11 cellular contexts compared by ENCODE assay signal in genomic region chr13:57946361-57946760, GRCh38.
DNase-seq lines count a peak whose midpoint lies in the region; ATAC-seq and TF ChIP-seq lines count a peak whose summit lies in the region.
"Had no signal": no experiment of that assay in that cellular context is flagged by ENCODE, and none has a peak within 500 bp of the region (broad histone marks: within the 10 kb centered on the region; RNA-seq: fewer than 3 reads in every experiment).

No MANE protein-coding gene starts in this region.

- H2AFZ ChIP-seq in SU-DHL-6 (ENCODE audit: low read depth, low read length, severe bottlenecking), result peak overlapping the region; percentile 75

- H3K4me3 ChIP-seq in SU-DHL-6 (ENCODE audit: insufficient read depth, low read length, poor library complexity, severe bottlenecking) (peak overlapping the region; percentile 42), lower lobe of right lung (no peak overlapping the region), esophagus squamous epithelium (no peak overlapping the region)
- H3K4me3 ChIP-seq: dorsolateral prefrontal cortex had no signal

- TF ChIP-seq CTCF in SU-DHL-6 (IDR thresholded peaks at IDR 0.05; ENCODE audit: insufficient read depth, low read length, poor library complexity, severe bottlenecking) (no peak), lower lobe of right lung (IDR thresholded peaks at IDR 0.05) (no peak), foreskin keratinocyte (conservative IDR thresholded peaks at IDR 0.05) (no peak), esophagus squamous epithelium (IDR thresholded peaks at IDR 0.05) (no peak)

- ATAC-seq in GM18868 (IDR thresholded peaks at IDR 0.05; ENCODE audit: unreplicated experiment) (peak; percentile 99), GM21619 (IDR thresholded peaks at IDR 0.05; ENCODE audit: unreplicated experiment) (peak; percentile 86), HG03159 (IDR thresholded peaks at IDR 0.05; ENCODE audit: unreplicated experiment) (peak; percentile 96), lower lobe of right lung (no peak), foreskin keratinocyte (no peak)

- H3K79me2 ChIP-seq in SU-DHL-6 (ENCODE audit: insufficient read depth, low read length), result no peaks in the 10 kb centered on the region

- no peaks in the 10 kb centered on the region for H3K9me2 ChIP-seq in SU-DHL-6 (replicated peaks; ENCODE audit: insufficient read depth, low read length)

- peaks cover 13% of the 10 kb centered on the region; the same call in 1 of the 2 replicates for H3K9me3 ChIP-seq in SU-DHL-6 (ENCODE audit: insufficient read depth, low read length)
- H3K9me3 ChIP-seq in lower lobe of right lung, result no peaks in the 10 kb centered on the region
- peaks cover 0 to 9% (median 0%) of the 10 kb centered on the region in 3 donors for H3K9me3 ChIP-seq in esophagus squamous epithelium

- H3K4me2 ChIP-seq in SU-DHL-6 (ENCODE audit: low read depth, low read length, poor library complexity, severe bottlenecking), result peak overlapping the region; percentile 59

- H3K9ac ChIP-seq in SU-DHL-6 (ENCODE audit: low read length), result peak overlapping the region; percentile 16; the same call in 1 of the 2 replicates

- no peaks in the 10 kb centered on the region for H4K20me1 ChIP-seq in SU-DHL-6 (ENCODE audit: low read depth, low read length)

- TF ChIP-seq POLR2A in esophagus squamous epithelium (IDR thresholded peaks at IDR 0.05), result no peak

- no peaks in the 10 kb centered on the region for H3F3A ChIP-seq in SU-DHL-6 (ENCODE audit: insufficient read depth)

- H3K36me3 ChIP-seq in SU-DHL-6 (ENCODE audit: low read length), result 0 out of 2 replicates have a peak, but pooled peaks cover 3% of the 10 kb centered on the region
- H3K36me3 ChIP-seq in lower lobe of right lung, result no peaks in the 10 kb centered on the region
- no peaks in the 10 kb centered on the region for H3K36me3 ChIP-seq in esophagus squamous epithelium

- 12 to 29% methylated on average over 1 of the region's 1 CpG for WGBS in esophagus squamous epithelium, 2 donors

- H3K4me1 ChIP-seq in lower lobe of right lung (no peaks in the 10 kb centered on the region), foreskin keratinocyte (no peaks in the 10 kb centered on the region), esophagus squamous epithelium (no peaks in the 10 kb centered on the region)

- DNase-seq in lower lobe of right lung (no peak), anterior cingulate cortex (lab: John Stamatoyannopoulos, UW) (no peak), foreskin keratinocyte (no peak), esophagus squamous epithelium (lab: John Stamatoyannopoulos, UW) (no peak)
- DNase-seq: activated naive CD4-positive, alpha-beta T cell treated with Interleukin-2 at 50 U/mL for 16 hours; dorsolateral prefrontal cortex; hypothalamus had no signal

- intact Hi-C loops in lower lobe of right lung (cut with DNase I) (no loop called here), esophagus squamous epithelium (cut with DNase I) (no loop called here)

- H3K27me3 ChIP-seq in SU-DHL-6 (ENCODE audit: low read length) (no peaks in the 10 kb centered on the region), lower lobe of right lung (ENCODE audit: low read depth) (no peaks in the 10 kb centered on the region), foreskin keratinocyte (no peaks in the 10 kb centered on the region), esophagus squamous epithelium (no peaks in the 10 kb centered on the region)
- H3K27me3 ChIP-seq: dorsolateral prefrontal cortex had no signal

- H3K27ac ChIP-seq in SU-DHL-6 (ENCODE audit: low read depth, low read length) (no peak overlapping the region), lower lobe of right lung (no peak overlapping the region), foreskin keratinocyte (no peak overlapping the region), esophagus squamous epithelium (no peak overlapping the region)
- H3K27ac ChIP-seq: dorsolateral prefrontal cortex had no signal

Comparison
In these comparisons a context has a peak if more than half of its experiments do, and no peak if none do; other contexts are left out.
1. ATAC-seq: peak in GM18868 (single experiment), GM21619 (single experiment) and HG03159 (single experiment); none in lower lobe of right lung (0 of 2) and foreskin keratinocyte (single experiment).